10 cellular contexts compared by ENCODE assay signal in the genomic region with DNA sequence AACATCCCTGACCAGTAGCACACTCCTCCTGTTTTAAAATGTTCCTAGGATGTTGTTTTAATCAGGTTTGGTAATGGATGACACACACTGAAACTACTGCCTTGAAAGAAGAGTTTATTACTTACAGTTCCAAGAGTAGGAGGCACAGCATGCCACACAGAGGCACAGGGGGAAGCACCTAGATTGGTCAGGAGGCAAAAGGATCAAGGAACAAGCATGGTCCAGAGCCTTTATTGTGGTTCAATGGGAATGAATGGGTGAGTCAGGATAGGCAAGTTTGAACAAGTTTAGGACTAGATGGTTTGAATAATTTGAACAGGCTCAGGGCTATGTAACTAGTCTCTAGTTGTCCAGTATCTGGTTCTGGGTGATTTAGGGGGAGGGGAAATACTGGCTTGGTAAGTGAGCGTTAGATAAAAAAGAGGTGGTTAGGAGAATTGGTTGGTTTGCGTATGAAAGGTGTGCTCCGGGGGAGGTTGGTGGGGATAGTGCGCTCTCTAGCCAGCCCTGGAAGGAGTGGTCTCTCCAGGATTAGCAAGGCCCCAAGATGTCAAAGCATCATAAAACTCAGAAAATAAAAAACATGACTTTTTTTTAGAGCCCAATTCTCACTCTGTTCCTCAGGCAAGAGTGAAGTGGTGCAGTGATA. TPM values are rescaled to one million over a fixed set of nuclear protein-coding genes. Genes with fewer than 3 reads are reported as not detected.
DNase-seq lines count a peak whose midpoint lies in the region; ATAC-seq and TF ChIP-seq lines count a peak whose summit lies in the region.
"Had no signal": no experiment of that assay in that cellular context is flagged by ENCODE, and none has a peak within 500 bp of the region (broad histone marks: within the 10 kb centered on the region; RNA-seq: fewer than 3 reads in every experiment).

No MANE protein-coding gene starts in this region.

- TF ChIP-seq CTCF in type B pancreatic cell (conservative IDR thresholded peaks at IDR 0.05) (no peak), right lobe of liver (IDR thresholded peaks at IDR 0.05) (no peak)

- DNase-seq in stimulated activated CD4-positive, alpha-beta T cell treated with anti-CD3 and anti-CD28 coated beads, Interleukin-12 subunit alpha, Interleukin-12 subunit beta, amount 100 ng/mL, for 48 hours (ENCODE audit: low read depth in 2 of 3, low spot score in 1 of 3), result peak; percentile 22 to 37 (median 24)
- no peak for DNase-seq in stimulated activated CD4-positive, alpha-beta T cell treated with anti-CD3 and anti-CD28 coated beads, Interleukin-12 subunit alpha, Interleukin-12 subunit beta, amount 100 ng/mL, for 4 hours
- peak; percentile 33 for DNase-seq in activated naive CD4-positive, alpha-beta T cell treated with anti-CD3 and anti-CD28 coated beads, Interleukin-2, amount 50 U/mL, for 16 hours
- DNase-seq in type B pancreatic cell (ENCODE audit: extremely low spot score, unreplicated experiment) (no peak), right lobe of liver (no peak), left ventricle myocardium superior (no peak)
- DNase-seq: SHP77 treated with DMSO at 0.1 percent for 48 hours, small intestine had no signal

- no peaks in the 10 kb centered on the region for H3K27me3 ChIP-seq in right lobe of liver

- no CpG with 5 or more reads among the region's 4 CpGs for WGBS in right lobe of liver (ENCODE audit: insufficient coverage, low coverage, low lambda C conversion rate, missing lambda C conversion rate)

- no peak for TF ChIP-seq POLR2A in right lobe of liver (IDR thresholded peaks at IDR 0.05)

- no peaks in the 10 kb centered on the region for H3K27me3 Mint-ChIP-seq in type B pancreatic cell
- no peaks in the 10 kb centered on the region for H3K27me3 Mint-ChIP-seq in stimulated activated memory B cell treated with anti-CD40 and anti-IgM and Interleukin-4, amounts not matched to agents 10 μg/mL and 1 μg/mL and 100 μg/mL, for 72 hours

- peak overlapping the region in 1 of 3 donors; percentile 66 for H3K27ac ChIP-seq in right lobe of liver

- peaks cover 0 to 12% (median 2%) of the 10 kb centered on the region in 4 donors for H3K36me3 ChIP-seq in right lobe of liver

- peaks cover 47% of the 10 kb centered on the region for H3K36me3 Mint-ChIP-seq in type B pancreatic cell
- peaks cover 59% of the 10 kb centered on the region for H3K36me3 Mint-ChIP-seq in stimulated activated memory B cell treated with anti-CD40 and anti-IgM and Interleukin-4, amounts not matched to agents 10 μg/mL and 1 μg/mL and 100 μg/mL, for 72 hours

- H3K9me3 ChIP-seq in iPS-18c (ENCODE audit: control insufficient read depth, insufficient read depth, low read length) (no peaks in the 10 kb centered on the region), right lobe of liver (no peaks in the 10 kb centered on the region)

- H3K9me3 Mint-ChIP-seq in type B pancreatic cell, result no peaks in the 10 kb centered on the region
- no peaks in the 10 kb centered on the region for H3K9me3 Mint-ChIP-seq in stimulated activated memory B cell treated with anti-CD40 and anti-IgM and Interleukin-4, amounts not matched to agents 10 μg/mL and 1 μg/mL and 100 μg/mL, for 72 hours

- intact Hi-C loops in right lobe of liver (cut with DNase I), result no loop called here
- intact Hi-C loops in left ventricle myocardium superior (cut with micrococcal nuclease), result no loop called here

- peak overlapping the region; percentile 63 for H3K27ac Mint-ChIP-seq in type B pancreatic cell
- no peak overlapping the region for H3K27ac Mint-ChIP-seq in stimulated activated memory B cell treated with anti-CD40 and anti-IgM and Interleukin-4, amounts not matched to agents 10 μg/mL and 1 μg/mL and 100 μg/mL, for 72 hours

- H3K4me1 ChIP-seq in right lobe of liver, result peaks cover 0 to 34% (median 7%) of the 10 kb centered on the region in 4 donors

- H3K4me3 ChIP-seq in iPS-18c (ENCODE audit: insufficient read depth, low read depth, low read length) (peak overlapping the region; percentile 16; the same call in 1 of the 2 replicates), right lobe of liver (no peak overlapping the region)

- no peak for ATAC-seq in right lobe of liver
- ATAC-seq in stimulated activated memory B cell treated with anti-CD40 and anti-IgM and Interleukin-4, amounts not matched to agents 10 μg/mL and 1 μg/mL and 100 μg/mL, for 72 hours, result no peak
- ATAC-seq in left ventricle myocardium superior, result no peak

- peaks cover 12% of the 10 kb centered on the region for H3K4me1 Mint-ChIP-seq in type B pancreatic cell (ENCODE audit: unreplicated experiment)
- no peaks in the 10 kb centered on the region for H3K4me1 Mint-ChIP-seq in stimulated activated memory B cell treated with anti-CD40 and anti-IgM and Interleukin-4, amounts not matched to agents 10 μg/mL and 1 μg/mL and 100 μg/mL, for 72 hours

- H3K4me3 Mint-ChIP-seq in type B pancreatic cell, result peak overlapping the region; percentile 7
- no peak overlapping the region for H3K4me3 Mint-ChIP-seq in stimulated activated memory B cell treated with anti-CD40 and anti-IgM and Interleukin-4, amounts not matched to agents 10 μg/mL and 1 μg/mL and 100 μg/mL, for 72 hours

RNA-seq across cellular contexts. Expression of gene TMOD3, which starts 35.1 kb away (rescaled TPM):
- total RNA-seq in type B pancreatic cell (ENCODE audit: low replicate concordance) (49.0 and 83.2 TPM in 2 replicates), right lobe of liver (10 to 100 TPM; 15.0 to 32.2 (median 20.6) TPM), left ventricle myocardium superior (19.9 TPM)

Comparison
In these comparisons a context has a peak if more than half of its experiments do, and no peak if none do; other contexts are left out.
1. DNase-seq: peak in stimulated activated CD4-positive, alpha-beta T cell treated with anti-CD3 and anti-CD28 coated beads, Interleukin-12 subunit alpha, Interleukin-12 subunit beta, amount 100 ng/mL, for 48 hours (3 of 3) and activated naive CD4-positive, alpha-beta T cell treated with anti-CD3 and anti-CD28 coated beads, Interleukin-2, amount 50 U/mL, for 16 hours (single experiment); none in stimulated activated CD4-positive, alpha-beta T cell treated with anti-CD3 and anti-CD28 coated beads, Interleukin-12 subunit alpha, Interleukin-12 subunit beta, amount 100 ng/mL, for 4 hours (single experiment), type B pancreatic cell (single experiment), right lobe of liver (0 of 3) and left ventricle myocardium superior (single experiment).